In the genomic region with DNA sequence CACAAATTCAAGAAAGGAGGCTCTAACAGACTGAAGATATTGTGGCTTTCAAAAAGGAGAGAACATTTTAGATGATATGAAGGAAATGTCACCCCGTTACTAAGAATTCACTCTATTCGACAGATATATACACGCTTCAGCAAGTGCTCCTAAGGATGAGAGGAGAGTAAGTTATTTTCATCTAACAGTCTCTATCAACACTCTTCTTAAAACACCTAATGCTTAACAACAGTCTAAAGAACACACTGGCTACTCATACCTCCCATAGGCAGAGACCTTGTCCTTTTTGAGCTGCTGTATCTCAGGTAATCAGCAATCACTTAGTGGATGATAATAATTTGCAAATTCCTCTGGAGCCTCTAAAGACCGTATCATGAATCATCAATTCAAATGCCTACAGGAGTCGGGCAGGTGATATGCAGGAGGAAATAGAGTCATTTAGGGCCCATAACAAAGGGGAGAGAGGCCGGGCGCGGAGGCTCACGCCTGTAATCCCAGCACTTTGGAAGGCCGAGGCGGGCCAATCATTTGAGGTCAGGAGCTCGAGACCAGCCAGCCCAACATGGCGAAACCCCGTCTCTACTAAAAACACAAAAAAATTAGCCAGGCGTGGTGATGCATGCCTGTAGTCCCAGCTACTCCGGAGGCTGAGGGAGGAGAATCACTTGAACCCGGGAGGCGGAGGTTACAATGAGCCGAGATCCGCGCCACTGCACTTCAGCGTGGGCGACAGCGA, we compare ENCODE assay signal across 8 cellular contexts. TPM values are rescaled to one million over a fixed set of nuclear protein-coding genes. Genes with fewer than 3 reads are reported as not detected.
A peak's percentile ranks its signal among the peaks of the same experiment; 100 is the strongest.
DNase-seq lines count a peak whose midpoint lies in the region; ATAC-seq lines count a peak whose summit lies in the region.

No MANE protein-coding gene starts in this region.

- H3K56ac ChIP-seq in mesendoderm (ENCODE audit: low read length), result peak overlapping the region; percentile 97

- no peaks in the 10 kb centered on the region for H3K79me1 ChIP-seq in mesendoderm (ENCODE audit: low read length)

- H3K4me2 ChIP-seq in mesendoderm (ENCODE audit: low read length), result peak overlapping the region; percentile 84

- no peak overlapping the region for H2BK120ac ChIP-seq in mesendoderm (ENCODE audit: low read depth, low read length)

- H4K8ac ChIP-seq in mesendoderm (ENCODE audit: low read depth, low read length), result no peak overlapping the region

- H3K4me3 ChIP-seq in SK-N-MC, result peak overlapping the region; percentile 92
- H3K4me3 ChIP-seq in mesendoderm (ENCODE audit: low read length), result no peak overlapping the region

- H3K23ac ChIP-seq in mesendoderm (ENCODE audit: low read length), result no peak overlapping the region

- H3K27ac ChIP-seq in SK-N-MC, result no peak overlapping the region
- peak overlapping the region; percentile 96 for H3K27ac ChIP-seq in cingulate gyrus (ENCODE audit: low read depth, low read length)
- no peak overlapping the region for H3K27ac ChIP-seq in mesendoderm (ENCODE audit: low read depth, low read length)
- H3K27ac ChIP-seq in substantia nigra (ENCODE audit: low read depth, low read length, poor library complexity, severe bottlenecking), result peak overlapping the region; percentile 89

- ATAC-seq in activated CD4-positive, CD25-positive, alpha-beta regulatory T cell treated with anti-CD3 and anti-CD28 coated beads, Interleukin-2, amount 50 U/mL, for 24 hours, result no peak
- ATAC-seq in HG03066 (IDR thresholded peaks at IDR 0.05; ENCODE audit: low read depth, unreplicated experiment) (peak; percentile 10), GM18520 (IDR thresholded peaks at IDR 0.05; ENCODE audit: unreplicated experiment) (no peak)

- H3K9me3 ChIP-seq in SK-N-MC (ENCODE audit: low read depth, low read length), result no peaks in the 10 kb centered on the region

- H3K36me3 ChIP-seq in SK-N-MC (ENCODE audit: insufficient read depth, low read length) (no peaks in the 10 kb centered on the region), mesendoderm (ENCODE audit: control insufficient read depth, insufficient read depth, low read length) (no peaks in the 10 kb centered on the region)

- no CpG with 5 or more reads among the region's 24 CpGs for WGBS in mesendoderm (ENCODE audit: extremely low coverage, insufficient coverage, low lambda C conversion rate)

- DNase-seq in activated CD4-positive, CD25-positive, alpha-beta regulatory T cell treated with anti-CD3 and anti-CD28 coated beads, Interleukin-2, amount 50 U/mL, for 72 hours, result peak; percentile 32
- no peak for DNase-seq in SK-N-MC (ENCODE audit: low read depth, low spot score)
- DNase-seq in mesendoderm, result peak; percentile 75
- DNase-seq in substantia nigra (lab: John Stamatoyannopoulos, UW), result peak in 5 of 49 donors; percentile 0 to 29 (median 6)

- H2BK15ac ChIP-seq in mesendoderm (replicated peaks; ENCODE audit: low read depth), result no peak overlapping the region

- no peaks in the 10 kb centered on the region for H3K4me1 ChIP-seq in mesendoderm (ENCODE audit: control insufficient read depth, low read depth, low read length)

- H2AK5ac ChIP-seq in mesendoderm (ENCODE audit: low read length), result no peak overlapping the region

- no peak overlapping the region for H4K5ac ChIP-seq in mesendoderm (ENCODE audit: low read length)

- H3K4ac ChIP-seq in mesendoderm (ENCODE audit: low read depth, low read length), result no peak overlapping the region

- H3K79me2 ChIP-seq in mesendoderm (ENCODE audit: control insufficient read depth, insufficient read depth, low read length), result no peaks in the 10 kb centered on the region

- H3K9ac ChIP-seq in SK-N-MC (ENCODE audit: insufficient read length) (peak overlapping the region; percentile 89), mesendoderm (ENCODE audit: low read length) (peak overlapping the region; percentile 95)

- H3K18ac ChIP-seq in mesendoderm (ENCODE audit: low read length), result no peak overlapping the region

- no peaks in the 10 kb centered on the region for H3K27me3 ChIP-seq in mesendoderm (ENCODE audit: insufficient read depth, low read length, poor library complexity)

- H2BK5ac ChIP-seq in mesendoderm (ENCODE audit: low read length), result no peak overlapping the region

RNA-seq across cellular contexts. Expression of a gene that starts 1.3 kb away (rescaled TPM):
- polyA plus RNA-seq in mesendoderm (2013, experiment 1 of 2), result 11.8 TPM
- polyA plus RNA-seq in mesendoderm (2013, experiment 2 of 2), result 12.6 TPM

RNA-seq across cellular contexts. Expression of a gene that starts 45.2 kb away (rescaled TPM):
- polyA plus RNA-seq in mesendoderm (2013, experiment 1 of 2), result 73.2 TPM
- 73.4 TPM for polyA plus RNA-seq in mesendoderm (2013, experiment 2 of 2)

Comparison
In these comparisons a context has a peak if more than half of its experiments do, and no peak if none do; other contexts are left out.
1. H3K27ac ChIP-seq: peak in cingulate gyrus (single experiment) and substantia nigra (single experiment); none in SK-N-MC (single experiment) and mesendoderm (single experiment).